21 cellular contexts compared by ENCODE assay signal in genomic region chr1:208216062-208216461, GRCh38. TPM values are rescaled to one million over a fixed set of nuclear protein-coding genes. Genes with fewer than 3 reads are reported as not detected.
A peak's percentile ranks its signal among the peaks of the same experiment; 100 is the strongest.
DNase-seq lines count a peak whose midpoint lies in the region; ATAC-seq and TF ChIP-seq lines count a peak whose summit lies in the region.
"Had no signal": no experiment of that assay in that cellular context is flagged by ENCODE, and none has a peak within 500 bp of the region (broad histone marks: within the 10 kb centered on the region; RNA-seq: fewer than 3 reads in every experiment).

No MANE protein-coding gene starts in this region.

- DNase-seq in HT1080 (ENCODE audit: low read depth): peak; percentile 67
- peak; percentile 58 to 70 for DNase-seq in cardiac fibroblast (ENCODE audit: low read depth in 2 of 2)
- peak; percentile 79 for DNase-seq in kidney glomerular epithelial cell (lab: John Stamatoyannopoulos, UW)
- DNase-seq in NCI-H2196 (lab: John Stamatoyannopoulos, UW; ENCODE audit: unreplicated experiment): no peak
- DNase-seq in activated CD4-positive, alpha-beta memory T cell treated with anti-CD3 and anti-CD28 coated beads, Interleukin-2, amount 10 ng/mL, durations not matched to agents 7 days and 5 days: no peak
- DNase-seq: ACHN, body of pancreas, dorsolateral prefrontal cortex, NCI-H1436, NCI-H2227 treated with DMSO at 0.1 percent for 48 hours, retina, SHP77 had no signal

- ATAC-seq in HG03139 (IDR thresholded peaks at IDR 0.05; ENCODE audit: unreplicated experiment) (no peak), HG03460 (IDR thresholded peaks at IDR 0.05; ENCODE audit: unreplicated experiment) (no peak)
- ATAC-seq: activated CD4-positive, CD25-positive, alpha-beta regulatory T cell treated with anti-CD3 and anti-CD28 coated beads, Interleukin-2, amount 50 U/mL, for 24 hours; body of pancreas; HCT116 had no signal

- peaks cover 45% of the 10 kb centered on the region; the same call in 1 of the 2 replicates for H3K36me3 ChIP-seq in ACC112 (ENCODE audit: insufficient read depth, low read length)

- H3K27ac ChIP-seq in ACC112 (ENCODE audit: low read depth, low read length): peak overlapping the region; percentile 44
- H3K27ac ChIP-seq: body of pancreas, HL-60 had no signal

- H3K27me3 ChIP-seq in ACC112 (ENCODE audit: insufficient read depth, low read length): no peaks in the 10 kb centered on the region
- H3K27me3 ChIP-seq: body of pancreas had no signal

- H3K36me3 Mint-ChIP-seq in activated CD4-positive, alpha-beta memory T cell treated with anti-CD3 and anti-CD28 coated beads, Interleukin-2, amount 10 ng/mL, durations not matched to agents 7 days and 5 days (ENCODE audit: low read depth): no peaks in the 10 kb centered on the region

- H3K27me3 Mint-ChIP-seq in activated CD4-positive, alpha-beta memory T cell treated with anti-CD3 and anti-CD28 coated beads, Interleukin-2, amount 10 ng/mL, durations not matched to agents 7 days and 5 days: peaks cover 5% of the 10 kb centered on the region

- H3K4me1 ChIP-seq in ACC112 (ENCODE audit: control insufficient read depth, insufficient read depth, low read length, unreplicated experiment): peaks cover 55% of the 10 kb centered on the region

- CTCF ChIA-PET in activated CD4-positive, alpha-beta memory T cell treated with anti-CD3 and anti-CD28 coated beads, Interleukin-2, amount 10 ng/mL, durations not matched to agents 7 days and 5 days (lab: Charles Lee): interaction anchor here (0.6 kb wide), 1 partner anchor 9 kb away, joined by 3 read pairs; no protein-coding TSS in a partner anchor

- no peak overlapping the region for H3K4me3 ChIP-seq in ACC112 (ENCODE audit: low read depth, low read length)
- no peak overlapping the region for H3K4me3 ChIP-seq in cardiac fibroblast (replicated peaks in 1 of 2; ENCODE audit: low read depth in 2 of 2, low read length in 2 of 2)
- H3K4me3 ChIP-seq: body of pancreas, dorsolateral prefrontal cortex, thoracic aorta had no signal

- H3K4me1 Mint-ChIP-seq in activated CD4-positive, alpha-beta memory T cell treated with anti-CD3 and anti-CD28 coated beads, Interleukin-2, amount 10 ng/mL, durations not matched to agents 7 days and 5 days: no peaks in the 10 kb centered on the region
- H3K4me1 Mint-ChIP-seq: memory B cell had no signal

- no peak overlapping the region for H3K4me3 Mint-ChIP-seq in activated CD4-positive, alpha-beta memory T cell treated with anti-CD3 and anti-CD28 coated beads, Interleukin-2, amount 10 ng/mL, durations not matched to agents 7 days and 5 days
- H3K4me3 Mint-ChIP-seq: memory B cell; T-helper 2 cell treated with Interferon-gamma antibody and Interleukin-4, amounts not matched to agents 5 μg/mL and 100 μg/mL, for 36 hours had no signal

- no peak overlapping the region for H3K27ac Mint-ChIP-seq in activated CD4-positive, alpha-beta memory T cell treated with anti-CD3 and anti-CD28 coated beads, Interleukin-2, amount 10 ng/mL, durations not matched to agents 7 days and 5 days
- H3K27ac Mint-ChIP-seq: memory B cell; T-helper 2 cell treated with Interferon-gamma antibody and Interleukin-4, amounts not matched to agents 5 μg/mL and 100 μg/mL, for 36 hours had no signal

- no peak overlapping the region for H2AFZ ChIP-seq in ACC112 (ENCODE audit: low read length, unreplicated experiment)

- TF ChIP-seq CTCF in cardiac fibroblast (IDR thresholded peaks at IDR 0.05; ENCODE audit: low read depth, low read length): no peak

- peaks cover 70% of the 10 kb centered on the region for H3K79me2 ChIP-seq in ACC112 (ENCODE audit: control insufficient read depth, insufficient read depth, low read length, unreplicated experiment)

- H3K9me3 Mint-ChIP-seq in activated CD4-positive, alpha-beta memory T cell treated with anti-CD3 and anti-CD28 coated beads, Interleukin-2, amount 10 ng/mL, durations not matched to agents 7 days and 5 days: no peaks in the 10 kb centered on the region
- H3K9me3 Mint-ChIP-seq: T-helper 2 cell treated with Interferon-gamma antibody and Interleukin-4, amounts not matched to agents 5 μg/mL and 100 μg/mL, for 36 hours had no signal

- POLR2A ChIA-PET in activated CD4-positive, alpha-beta memory T cell treated with anti-CD3 and anti-CD28 coated beads, Interleukin-2, amount 10 ng/mL, durations not matched to agents 7 days and 5 days (lab: Charles Lee): no interaction called here

RNA-seq across cellular contexts. Expression of gene PLXNA2, which starts 28.1 kb away (rescaled TPM):
- total RNA-seq in HT1080 (2014; rRNA removed; shearing (Covaris generic)): 5.9 and 6.0 TPM in 2 replicates
- polyA plus RNA-seq in HT1080 (2015; cell fraction: cytosol; rRNA removed): 12.1 and 12.3 TPM in 2 replicates
- 33.2 and 38.3 TPM in 2 replicates for polyA plus RNA-seq in HT1080 (2015; cell fraction: nucleus; rRNA removed)
- total RNA-seq in activated CD4-positive, alpha-beta memory T cell treated with anti-CD3 and anti-CD28 coated beads, Interleukin-2, amount 10 ng/mL, durations not matched to agents 7 days and 5 days: under 1 TPM; 0.43 to 0.65 TPM

Comparison
In these comparisons a context has a peak if more than half of its experiments do, and no peak if none do; other contexts are left out.
1. DNase-seq: peak in HT1080 (single experiment), cardiac fibroblast (2 of 2) and kidney glomerular epithelial cell (single experiment); none in NCI-H2196 (single experiment) and activated CD4-positive, alpha-beta memory T cell treated with anti-CD3 and anti-CD28 coated beads, Interleukin-2, amount 10 ng/mL, durations not matched to agents 7 days and 5 days (single experiment).